In genomic region chr11:11380883-11381282, GRCh38 we compare ENCODE assay signal across 31 cellular contexts.
"Had no signal": no experiment of that assay in that cellular context is flagged by ENCODE, and none has a peak within 500 bp of the region (broad histone marks: within the 10 kb centered on the region; RNA-seq: fewer than 3 reads in every experiment).

No MANE protein-coding gene starts in this region.

- ATAC-seq: activated CD4-positive, alpha-beta T cell treated with anti-CD3 and anti-CD28 coated beads for 36 hours; activated CD4-positive, CD25-positive, alpha-beta regulatory T cell treated with anti-CD3 and anti-CD28 coated beads, Interleukin-2, amount 50 U/mL, for 24 hours; activated CD8-positive, alpha-beta T cell treated with anti-CD3 and anti-CD28 coated beads, Interleukin-2, amount 10 ng/mL, durations not matched to agents 7 days and 5 days; body of pancreas; Panc1; WTC11 had no signal

- FAIRE-seq: astrocyte, TTC549 had no signal

- DNase-seq: activated CD4-positive, alpha-beta T cell treated with anti-CD3 and anti-CD28 coated beads for 36 hours; activated CD4-positive, alpha-beta T cell treated with anti-CD3 and anti-CD28 coated beads, Interleukin-2, amount 10 ng/mL, durations not matched to agents 7 days and 5 days; activated CD4-positive, alpha-beta T cell treated with anti-CD3 and anti-CD28 coated beads, Interleukin-2, amount 50 U/mL, for 48 hours; activated CD8-positive, alpha-beta T cell treated with anti-CD3 and anti-CD28 coated beads, Interleukin-2, amount 10 ng/mL, durations not matched to agents 7 days and 5 days; activated gamma-delta T cell; activated naive CD4-positive, alpha-beta T cell treated with Interleukin-2 at 50 U/mL for 16 hours; activated naive CD8-positive, alpha-beta T cell treated with anti-CD3 and anti-CD28 coated beads, Interleukin-2, amount 10 ng/mL, durations not matched to agents 7 days and 5 days; activated T-cell treated with anti-CD3 and anti-CD28 coated beads, Interleukin-2, amount 50 U/mL, for 24 hours; body of pancreas; Karpas-422; KBM-7; MG63; NCI-H1048; NCI-H1436 treated with DMSO at 0.1 percent for 48 hours; NCI-H1694 treated with DMSO at 0.1 percent for 48 hours; NCI-H2029; NCI-H345; NCI-H524 treated with DMSO at 0.1 percent for 48 hours; SHP77 treated with DMSO at 0.1 percent for 48 hours; SK-N-SH had no signal

- H3K27ac ChIP-seq: body of pancreas, breast epithelium, SJSA1 had no signal

- H3K9ac ChIP-seq: SK-N-SH had no signal

- H3K4me3 ChIP-seq: body of pancreas, breast epithelium, MG63, SJSA1 had no signal

- H3K27ac Mint-ChIP-seq: activated CD4-positive, alpha-beta T cell treated with anti-CD3 and anti-CD28 coated beads for 36 hours; activated CD4-positive, alpha-beta T cell treated with anti-CD3 and anti-CD28 coated beads, Interleukin-2, amount 10 ng/mL, durations not matched to agents 7 days and 5 days; activated CD8-positive, alpha-beta T cell treated with anti-CD3 and anti-CD28 coated beads, Interleukin-2, amount 10 ng/mL, durations not matched to agents 7 days and 5 days; activated naive CD4-positive, alpha-beta T cell treated with anti-CD3 and anti-CD28 coated beads, Interleukin-2, amount 50 U/mL, for 24 hours; activated naive CD8-positive, alpha-beta T cell treated with anti-CD3 and anti-CD28 coated beads, Interleukin-2, amount 10 ng/mL, durations not matched to agents 7 days and 5 days; activated T-cell treated with anti-CD3 and anti-CD28 coated beads, Interleukin-2, amount 50 U/mL, for 24 hours; activated T-helper 2 cell treated with anti-CD3 and anti-CD28 coated beads, Interferon-gamma antibody, Interleukin-2, Interleukin-4, amounts not matched to agents 10 μg/mL and 5 μg/mL and 100 μg/mL, durations not matched to agents 14 hours and 24 hours and 36 hours; T-helper 1 cell treated with Interleukin-12 subunit alpha and Interleukin-12 subunit beta and Interleukin-4 antibody, amounts not matched to agents 30 μg/mL and 1 μg/mL, for 36 hours; T-helper 2 cell treated with Interferon-gamma antibody and Interleukin-4, amounts not matched to agents 5 μg/mL and 100 μg/mL, for 36 hours; WTC11 had no signal

- H3K4me1 ChIP-seq: body of pancreas, breast epithelium had no signal

- H3K36me3 ChIP-seq: breast epithelium, MG63, SJSA1 had no signal

- H3K9me3 ChIP-seq: body of pancreas, breast epithelium, SK-N-SH had no signal

- H3K9me3 Mint-ChIP-seq: activated CD4-positive, alpha-beta T cell treated with anti-CD3 and anti-CD28 coated beads, Interleukin-2, amount 10 ng/mL, durations not matched to agents 7 days and 5 days; activated naive CD4-positive, alpha-beta T cell treated with anti-CD3 and anti-CD28 coated beads, Interleukin-2, amount 50 U/mL, for 24 hours; activated naive CD8-positive, alpha-beta T cell treated with anti-CD3 and anti-CD28 coated beads, Interleukin-2, amount 10 ng/mL, durations not matched to agents 7 days and 5 days; activated T-cell treated with anti-CD3 and anti-CD28 coated beads, Interleukin-2, amount 50 U/mL, for 24 hours; activated T-helper 2 cell treated with anti-CD3 and anti-CD28 coated beads, Interferon-gamma antibody, Interleukin-2, Interleukin-4, amounts not matched to agents 10 μg/mL and 5 μg/mL and 100 μg/mL, durations not matched to agents 14 hours and 24 hours and 36 hours; T-helper 1 cell treated with Interleukin-12 subunit alpha and Interleukin-12 subunit beta and Interleukin-4 antibody, amounts not matched to agents 30 μg/mL and 1 μg/mL, for 36 hours; T-helper 2 cell treated with Interferon-gamma antibody and Interleukin-4, amounts not matched to agents 5 μg/mL and 100 μg/mL, for 36 hours had no signal

- H3K4me3 Mint-ChIP-seq: activated CD4-positive, alpha-beta T cell treated with anti-CD3 and anti-CD28 coated beads for 36 hours; activated CD4-positive, alpha-beta T cell treated with anti-CD3 and anti-CD28 coated beads, Interleukin-2, amount 10 ng/mL, durations not matched to agents 7 days and 5 days; activated CD8-positive, alpha-beta T cell treated with anti-CD3 and anti-CD28 coated beads, Interleukin-2, amount 10 ng/mL, durations not matched to agents 7 days and 5 days; activated naive CD4-positive, alpha-beta T cell treated with anti-CD3 and anti-CD28 coated beads, Interleukin-2, amount 50 U/mL, for 24 hours; activated naive CD8-positive, alpha-beta T cell treated with anti-CD3 and anti-CD28 coated beads, Interleukin-2, amount 10 ng/mL, durations not matched to agents 7 days and 5 days; activated T-cell treated with anti-CD3 and anti-CD28 coated beads, Interleukin-2, amount 50 U/mL, for 24 hours; T-helper 1 cell treated with Interleukin-12 subunit alpha and Interleukin-12 subunit beta and Interleukin-4 antibody, amounts not matched to agents 30 μg/mL and 1 μg/mL, for 36 hours; T-helper 2 cell treated with Interferon-gamma antibody and Interleukin-4, amounts not matched to agents 5 μg/mL and 100 μg/mL, for 36 hours; WTC11 had no signal

- H3K27me3 ChIP-seq: body of pancreas, breast epithelium, MG63, SJSA1 had no signal

- H3K4me1 Mint-ChIP-seq: activated CD4-positive, alpha-beta T cell treated with anti-CD3 and anti-CD28 coated beads for 36 hours; activated CD4-positive, alpha-beta T cell treated with anti-CD3 and anti-CD28 coated beads, Interleukin-2, amount 10 ng/mL, durations not matched to agents 7 days and 5 days; activated naive CD4-positive, alpha-beta T cell treated with anti-CD3 and anti-CD28 coated beads, Interleukin-2, amount 50 U/mL, for 24 hours; activated naive CD8-positive, alpha-beta T cell treated with anti-CD3 and anti-CD28 coated beads, Interleukin-2, amount 10 ng/mL, durations not matched to agents 7 days and 5 days; WTC11 had no signal

- H3K27me3 Mint-ChIP-seq: activated CD4-positive, alpha-beta T cell treated with anti-CD3 and anti-CD28 coated beads for 36 hours; activated CD4-positive, alpha-beta T cell treated with anti-CD3 and anti-CD28 coated beads, Interleukin-2, amount 10 ng/mL, durations not matched to agents 7 days and 5 days; activated naive CD4-positive, alpha-beta T cell treated with anti-CD3 and anti-CD28 coated beads, Interleukin-2, amount 50 U/mL, for 24 hours; activated naive CD8-positive, alpha-beta T cell treated with anti-CD3 and anti-CD28 coated beads, Interleukin-2, amount 10 ng/mL, durations not matched to agents 7 days and 5 days; activated T-cell treated with anti-CD3 and anti-CD28 coated beads, Interleukin-2, amount 50 U/mL, for 24 hours had no signal

- H3K36me3 Mint-ChIP-seq: activated naive CD4-positive, alpha-beta T cell treated with anti-CD3 and anti-CD28 coated beads, Interleukin-2, amount 50 U/mL, for 24 hours; activated naive CD8-positive, alpha-beta T cell treated with anti-CD3 and anti-CD28 coated beads, Interleukin-2, amount 10 ng/mL, durations not matched to agents 7 days and 5 days had no signal
